In the genomic region with DNA sequence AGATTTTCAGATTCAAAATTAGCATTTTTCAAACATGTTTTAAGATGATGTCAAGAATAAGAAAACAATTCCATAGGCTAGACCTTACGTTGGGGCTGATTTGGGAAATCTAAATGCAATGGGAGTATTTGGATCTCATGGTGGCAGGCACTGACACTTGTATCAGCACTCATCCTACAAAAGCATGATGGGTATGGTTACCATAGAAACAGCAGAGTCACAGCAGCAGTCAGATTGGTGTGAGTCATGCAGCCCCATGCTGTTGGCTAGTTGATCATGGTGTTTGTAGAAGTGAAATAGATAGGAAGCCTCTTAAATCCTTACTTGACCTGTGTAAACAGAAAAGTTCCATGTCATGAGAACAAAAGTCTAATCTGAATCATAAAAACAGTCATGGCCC, we compare ENCODE assay signal across 12 cellular contexts.
DNase-seq lines count a peak whose midpoint lies in the region; ATAC-seq and TF ChIP-seq lines count a peak whose summit lies in the region.
"Had no signal": no experiment of that assay in that cellular context is flagged by ENCODE, and none has a peak within 500 bp of the region (broad histone marks: within the 10 kb centered on the region; RNA-seq: fewer than 3 reads in every experiment).

No MANE protein-coding gene starts in this region.

- 83% methylated on average over 1 of the region's 1 CpG; no CpG with 5 or more reads in 1 of the 2 experiments for WGBS in mesodermal cell (ENCODE audit: insufficient coverage in 2 of 2), 2 experiments
- 29 to 39% methylated on average over 1 of the region's 1 CpG for WGBS in aorta, 2 donors

- H3K9me3 ChIP-seq in mesodermal cell (ENCODE audit: control insufficient read depth, low read length) (no peaks in the 10 kb centered on the region), aorta (ENCODE audit: control insufficient read depth, low read length) (no peaks in the 10 kb centered on the region)

- H3K27ac ChIP-seq in brain microvascular endothelial cell (peak overlapping the region; percentile 59), mesodermal cell (ENCODE audit: low read depth, low read length, severe bottlenecking) (peak overlapping the region; percentile 58), aorta (ENCODE audit: low read depth in 1 of 2, low read length in 2 of 2) (no peak overlapping the region)

- H3K27me3 ChIP-seq in brain microvascular endothelial cell (replicated peaks): no peaks in the 10 kb centered on the region
- H3K27me3 ChIP-seq in aorta (ENCODE audit: control insufficient read depth in 1 of 2, insufficient read depth in 2 of 2, low read length in 1 of 2): no peaks in the 10 kb centered on the region

- TF ChIP-seq CTCF in brain microvascular endothelial cell (IDR thresholded peaks at IDR 0.05; ENCODE audit: low read depth, low read length, missing control alignments): no peak

- in situ Hi-C loops in brain microvascular endothelial cell (cut with HindIII; ENCODE audit: low pct_ligation_motif_present, low sequenced_read_pairs): no loop called here

- H3K4me1 ChIP-seq in mesodermal cell (ENCODE audit: control insufficient read depth, insufficient read depth, low read length, poor library complexity, severe bottlenecking): peaks cover 5% of the 10 kb centered on the region
- H3K4me1 ChIP-seq in aorta (ENCODE audit: control insufficient read depth in 1 of 2, insufficient read depth in 2 of 2, low read length in 2 of 2): no peaks in the 10 kb centered on the region

- no peaks in the 10 kb centered on the region for H3K36me3 ChIP-seq in brain microvascular endothelial cell (replicated peaks)
- H3K36me3 ChIP-seq in mesodermal cell (ENCODE audit: control insufficient read depth, insufficient read depth, low read length): no peaks in the 10 kb centered on the region
- H3K36me3 ChIP-seq in aorta (ENCODE audit: control insufficient read depth in 1 of 2, insufficient read depth in 2 of 2, low read length in 1 of 2): no peaks in the 10 kb centered on the region

- no peak for ATAC-seq in GM21423 (IDR thresholded peaks at IDR 0.05; ENCODE audit: unreplicated experiment)
- no peak for ATAC-seq in aorta (ENCODE audit: low FRiP score)
- no peak for ATAC-seq in GM19397 (IDR thresholded peaks at IDR 0.05; ENCODE audit: unreplicated experiment)
- ATAC-seq: sciatic nerve had no signal

- intact Hi-C loops in aorta (cut with DNase I): no loop called here

- H3K4me3 ChIP-seq in brain microvascular endothelial cell (ENCODE audit: low read depth, low read length) (no peak overlapping the region), mesodermal cell (ENCODE audit: extremely low read depth, insufficient read depth, low read length, poor library complexity, severe bottlenecking) (no peak overlapping the region), aorta (ENCODE audit: low read length in 2 of 2) (no peak overlapping the region)

- DNase-seq in Daoy (ENCODE audit: low read depth) (peak; percentile 58), NCI-H146 treated with DMSO at 0.1 percent for 48 hours (lab: John Stamatoyannopoulos, UW; ENCODE audit: unreplicated experiment) (peak; percentile 6), brain microvascular endothelial cell (peak; percentile 98), OCI-M2 (lab: John Stamatoyannopoulos, UW; ENCODE audit: unreplicated experiment) (no peak), aorta (no peak)
- DNase-seq: activated CD4-positive, alpha-beta T cell treated with anti-CD3 and anti-CD28 coated beads, Interleukin-2, amount 50 U/mL, for 4 hours; activated naive CD8-positive, alpha-beta T cell treated with anti-CD3 and anti-CD28 coated beads, Interleukin-2, amount 10 ng/mL, durations not matched to agents 7 days and 5 days; NCI-H1436 treated with DMSO at 0.1 percent for 48 hours had no signal

Comparison
In these comparisons a context has a peak if more than half of its experiments do, and no peak if none do; other contexts are left out.
1. DNase-seq: peak in Daoy (single experiment), NCI-H146 treated with DMSO at 0.1 percent for 48 hours (single experiment) and brain microvascular endothelial cell (single experiment); none in OCI-M2 (single experiment) and aorta (0 of 2).
2. H3K27ac ChIP-seq: peak in brain microvascular endothelial cell (single experiment) and mesodermal cell (single experiment); none in aorta (0 of 2).